In genomic region chr1:84164156-84164555, GRCh38 we compare ENCODE assay signal across 1 cellular context.
A peak's percentile ranks its signal among the peaks of the same experiment; 100 is the strongest.
TF ChIP-seq lines count a peak whose summit lies in the region.

No MANE protein-coding gene starts in this region.

TF ChIP-seq in neural cell, 6 proteins besides CTCF, POLR2A, EP300 and RAD21:
- TF ChIP-seq REST (IDR thresholded peaks at IDR 0.05; ENCODE audit: borderline replicate concordance) = no peak
- no peak for TF ChIP-seq TAF1 (IDR thresholded peaks at IDR 0.05; ENCODE audit: low read depth)
- TF ChIP-seq SMC3 (conservative IDR thresholded peaks at IDR 0.05; ENCODE audit: poor library complexity) = peak; percentile 36
- no peak for TF ChIP-seq EZH2 (IDR thresholded peaks at IDR 0.05; ENCODE audit: borderline replicate concordance, insufficient read depth, low read length, poor library complexity, severe bottlenecking)
- TF ChIP-seq MXI1 (conservative IDR thresholded peaks at IDR 0.05; ENCODE audit: poor library complexity, severe bottlenecking) = no peak
- peak; percentile 73 for TF ChIP-seq POLR2AphosphoS5 (IDR thresholded peaks at IDR 0.05)
